29 cellular contexts compared by ENCODE assay signal in the genomic region with DNA sequence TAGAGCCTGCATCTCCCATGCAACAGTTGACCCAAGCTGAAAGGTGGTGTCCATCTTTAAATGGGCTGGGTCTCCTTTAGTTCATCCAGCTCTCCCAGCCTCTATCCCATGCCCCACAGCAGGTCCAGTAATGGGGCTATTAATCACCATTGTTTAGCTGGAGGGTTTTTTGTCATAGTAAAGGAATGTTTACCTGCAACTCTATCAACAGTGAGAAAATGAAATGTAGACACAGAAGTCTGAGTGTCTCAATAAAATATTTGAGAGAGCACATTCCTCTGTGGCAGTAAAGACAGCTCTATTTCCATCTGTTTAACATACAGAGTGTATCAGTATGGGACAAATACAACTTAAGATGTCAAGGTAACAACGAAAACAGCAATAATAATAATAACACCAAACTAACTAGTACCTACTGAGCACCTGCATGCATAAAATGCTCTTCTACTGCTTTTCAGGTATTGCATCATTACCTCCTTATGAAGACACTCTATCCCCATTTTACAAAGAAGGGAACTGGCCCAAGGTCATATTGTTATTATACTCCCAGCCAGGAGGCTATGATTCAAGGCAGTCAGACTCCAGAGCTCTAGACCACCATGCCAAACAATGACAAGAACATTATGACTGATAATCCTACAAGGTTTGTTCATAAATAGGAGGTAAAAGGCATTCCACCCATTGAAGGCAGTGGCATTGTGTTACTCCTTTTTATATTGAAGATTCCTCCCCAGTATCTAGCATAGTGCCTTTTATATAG. TPM values are rescaled to one million over a fixed set of nuclear protein-coding genes. Genes with fewer than 3 reads are reported as not detected.
"Had no signal": no experiment of that assay in that cellular context is flagged by ENCODE, and none has a peak within 500 bp of the region (broad histone marks: within the 10 kb centered on the region; RNA-seq: fewer than 3 reads in every experiment).

No MANE protein-coding gene starts in this region.

- H3K9me3 ChIP-seq: adrenal gland, ascending aorta, esophagus muscularis mucosa, gastrocnemius medialis, neutrophil, pancreas, psoas muscle, thyroid gland had no signal

- DNase-seq: activated CD4-positive, alpha-beta T cell treated with anti-CD3 and anti-CD28 coated beads for 1 hour; activated CD8-positive, alpha-beta memory T cell treated with anti-CD3 and anti-CD28 coated beads for 24 hours; activated CD8-positive, alpha-beta memory T cell treated with anti-CD3 and anti-CD28 coated beads, Interleukin-2, amount 50 U/mL, for 4 hours; activated T-cell treated with anti-CD3 and anti-CD28 coated beads, Interleukin-2, amount 50 U/mL, for 24 hours; adrenal gland; brain microvascular endothelial cell; effector memory CD4-positive, alpha-beta T cell; gastrocnemius medialis; hippocampal formation; kidney glomerular epithelial cell; left ventricle myocardium inferior; midbrain; pancreas; psoas muscle; right cardiac atrium; stimulated activated CD4-positive, alpha-beta T cell treated with anti-CD3 and anti-CD28 coated beads, Interleukin-12 subunit alpha, Interleukin-12 subunit beta, amount 100 ng/mL, for 4 hours; stimulated activated CD4-positive, alpha-beta T cell treated with anti-CD3 and anti-CD28 coated beads, Interleukin-4, amount 100 ng/mL, for 4 hours; stimulated activated naive CD8-positive, alpha-beta T cell treated with anti-CD3 and anti-CD28 coated beads, Interleukin-15, Interleukin-2, amounts not matched to agents 100 U/mL and 50 U/mL, for 24 hours; T-helper 9 cell; thyroid gland had no signal

- FAIRE-seq: colon, pancreas had no signal

- ATAC-seq: activated naive CD4-positive, alpha-beta T cell treated with anti-CD3 and anti-CD28 coated beads, Interleukin-2, amount 50 U/mL, for 72 hours; activated T-helper 17 cell treated with anti-CD3 and anti-CD28 coated beads, Interleukin-2, amount 50 U/mL, for 72 hours; gastrocnemius medialis; pancreas; psoas muscle; right cardiac atrium; stimulated activated naive CD8-positive, alpha-beta T cell treated with anti-CD3 and anti-CD28 coated beads, Interleukin-15, Interleukin-2, amounts not matched to agents 100 U/mL and 50 U/mL, for 24 hours had no signal

- H3K4me3 ChIP-seq: adrenal gland, ascending aorta, esophagus muscularis mucosa, gastrocnemius medialis, left ventricle myocardium inferior, pancreas, psoas muscle, thyroid gland had no signal

- H3K27ac ChIP-seq: adrenal gland, ascending aorta, brain microvascular endothelial cell, esophagus muscularis mucosa, gastrocnemius medialis, left ventricle myocardium inferior, neutrophil, pancreas, psoas muscle, thyroid gland had no signal

- H3K27me3 ChIP-seq: adrenal gland, ascending aorta, brain microvascular endothelial cell, esophagus muscularis mucosa, thyroid gland had no signal

- H3K36me3 ChIP-seq: adrenal gland, ascending aorta, brain microvascular endothelial cell, esophagus muscularis mucosa, gastrocnemius medialis, left ventricle myocardium inferior, neutrophil, pancreas, thyroid gland had no signal

- H3K4me1 ChIP-seq: adrenal gland, ascending aorta, esophagus muscularis mucosa, gastrocnemius medialis, left ventricle myocardium inferior, pancreas, psoas muscle, thyroid gland had no signal

RNA-seq across cellular contexts. Expression of gene C5orf58, which starts 21.0 kb away (rescaled TPM):
- total RNA-seq: activated naive CD4-positive, alpha-beta T cell treated with anti-CD3 and anti-CD28 coated beads, Interleukin-2, amount 50 U/mL, for 72 hours; activated T-helper 17 cell treated with anti-CD3 and anti-CD28 coated beads, Interleukin-2, amount 50 U/mL, for 72 hours; ascending aorta; dermis microvascular lymphatic vessel endothelial cell; gastrocnemius medialis; pancreas; psoas muscle; skeletal muscle tissue; thyroid gland; urinary bladder had no signal
- polyA plus RNA-seq: psoas muscle had no signal
